Comparison of ENCODE assay signal across 12 cellular contexts in genomic region chr10:5549462-5550249, GRCh38. TPM values are rescaled to one million over a fixed set of nuclear protein-coding genes. Genes with fewer than 3 reads are reported as not detected.
A peak's percentile ranks its signal among the peaks of the same experiment; 100 is the strongest.
DNase-seq lines count a peak whose midpoint lies in the region; ATAC-seq and TF ChIP-seq lines count a peak whose summit lies in the region.
"Had no signal": no experiment of that assay in that cellular context is flagged by ENCODE, and none has a peak within 500 bp of the region (broad histone marks: within the 10 kb centered on the region; RNA-seq: fewer than 3 reads in every experiment).

No MANE protein-coding gene starts in this region.

- no peak overlapping the region for H3K27ac Mint-ChIP-seq in activated naive CD8-positive, alpha-beta T cell treated with anti-CD3 and anti-CD28 coated beads, Interleukin-2, amount 10 ng/mL, durations not matched to agents 7 days and 5 days
- no peak overlapping the region for H3K27ac Mint-ChIP-seq in activated naive CD8-positive, alpha-beta T cell treated with anti-CD3 and anti-CD28 coated beads, Interleukin-2, amount 50 U/mL, for 24 hours
- H3K27ac Mint-ChIP-seq in effector memory CD8-positive, alpha-beta T cell: no peak overlapping the region

- H3K36me3 ChIP-seq in lower lobe of right lung: no peaks in the 10 kb centered on the region
- no peaks in the 10 kb centered on the region for H3K36me3 ChIP-seq in upper lobe of right lung
- H3K36me3 ChIP-seq: neutrophil had no signal

- H3K4me1 ChIP-seq in lower lobe of right lung (peaks cover 57% of the 10 kb centered on the region), upper lobe of right lung (peaks cover 44% of the 10 kb centered on the region)

- POLR2A ChIA-PET in activated naive CD8-positive, alpha-beta T cell treated with anti-CD3 and anti-CD28 coated beads, Interleukin-2, amount 10 ng/mL, durations not matched to agents 7 days and 5 days (lab: Charles Lee): interaction anchor here (1.2 kb wide), 1 partner anchor 102 kb away, joined by 4 read pairs; no protein-coding TSS in a partner anchor

- no peak overlapping the region for H3K4me3 Mint-ChIP-seq in activated naive CD8-positive, alpha-beta T cell treated with anti-CD3 and anti-CD28 coated beads, Interleukin-2, amount 10 ng/mL, durations not matched to agents 7 days and 5 days
- no peak overlapping the region for H3K4me3 Mint-ChIP-seq in activated naive CD8-positive, alpha-beta T cell treated with anti-CD3 and anti-CD28 coated beads, Interleukin-2, amount 50 U/mL, for 24 hours
- H3K4me3 Mint-ChIP-seq in effector memory CD8-positive, alpha-beta T cell: no peak overlapping the region
- H3K4me3 Mint-ChIP-seq: T-cell had no signal

- H3K4me1 Mint-ChIP-seq in activated naive CD8-positive, alpha-beta T cell treated with anti-CD3 and anti-CD28 coated beads, Interleukin-2, amount 10 ng/mL, durations not matched to agents 7 days and 5 days: peaks cover 22% of the 10 kb centered on the region
- peaks cover 28% of the 10 kb centered on the region for H3K4me1 Mint-ChIP-seq in activated naive CD8-positive, alpha-beta T cell treated with anti-CD3 and anti-CD28 coated beads, Interleukin-2, amount 50 U/mL, for 24 hours
- H3K4me1 Mint-ChIP-seq in effector memory CD8-positive, alpha-beta T cell (ENCODE audit: low read depth in 2 of 2): peaks cover 0 to 9% of the 10 kb centered on the region in 2 donors

- H3K4me3 ChIP-seq in lower lobe of right lung: no peak overlapping the region
- H3K4me3 ChIP-seq in upper lobe of right lung: no peak overlapping the region

- H3K36me3 Mint-ChIP-seq in activated naive CD8-positive, alpha-beta T cell treated with anti-CD3 and anti-CD28 coated beads, Interleukin-2, amount 10 ng/mL, durations not matched to agents 7 days and 5 days: no peaks in the 10 kb centered on the region
- no peaks in the 10 kb centered on the region for H3K36me3 Mint-ChIP-seq in activated naive CD8-positive, alpha-beta T cell treated with anti-CD3 and anti-CD28 coated beads, Interleukin-2, amount 50 U/mL, for 24 hours (ENCODE audit: low read depth)
- no peaks in the 10 kb centered on the region for H3K36me3 Mint-ChIP-seq in effector memory CD8-positive, alpha-beta T cell (ENCODE audit: insufficient read depth)
- H3K36me3 Mint-ChIP-seq: T-cell had no signal

- ATAC-seq in activated naive CD8-positive, alpha-beta T cell treated with anti-CD3 and anti-CD28 coated beads, Interleukin-2, amount 10 ng/mL, durations not matched to agents 7 days and 5 days (ENCODE audit: low read depth): no peak
- ATAC-seq in activated naive CD8-positive, alpha-beta T cell treated with anti-CD3 and anti-CD28 coated beads, Interleukin-2, amount 50 U/mL, for 24 hours: no peak
- ATAC-seq in lower lobe of right lung: no peak
- no peak for ATAC-seq in upper lobe of right lung
- ATAC-seq in effector memory CD8-positive, alpha-beta T cell (replicated peaks): no peak

- H3K27ac ChIP-seq in VCaP (peak overlapping the region; percentile 99), lower lobe of right lung (no peak overlapping the region), upper lobe of right lung (no peak overlapping the region)
- H3K27ac ChIP-seq: KMS-11, neutrophil had no signal

- H3K9me3 Mint-ChIP-seq in activated naive CD8-positive, alpha-beta T cell treated with anti-CD3 and anti-CD28 coated beads, Interleukin-2, amount 10 ng/mL, durations not matched to agents 7 days and 5 days: no peaks in the 10 kb centered on the region
- H3K9me3 Mint-ChIP-seq in activated naive CD8-positive, alpha-beta T cell treated with anti-CD3 and anti-CD28 coated beads, Interleukin-2, amount 50 U/mL, for 24 hours: no peaks in the 10 kb centered on the region
- H3K9me3 Mint-ChIP-seq in effector memory CD8-positive, alpha-beta T cell: no peaks in the 10 kb centered on the region
- H3K9me3 Mint-ChIP-seq: T-cell had no signal

- H3K27me3 ChIP-seq in lower lobe of right lung (ENCODE audit: low read depth) (no peaks in the 10 kb centered on the region), upper lobe of right lung (no peaks in the 10 kb centered on the region)
- H3K27me3 ChIP-seq: neutrophil had no signal

- peak; percentile 3 for DNase-seq in activated naive CD8-positive, alpha-beta T cell treated with anti-CD3 and anti-CD28 coated beads, Interleukin-2, amount 10 ng/mL, durations not matched to agents 7 days and 5 days
- no peak for DNase-seq in activated naive CD8-positive, alpha-beta T cell treated with anti-CD3 and anti-CD28 coated beads, Interleukin-2, amount 50 U/mL, for 24 hours
- DNase-seq in lower lobe of right lung: peak; percentile 24
- peak; percentile 30 for DNase-seq in upper lobe of right lung
- no peak for DNase-seq in ecto neural progenitor cell (ENCODE audit: low spot score)
- DNase-seq in NCI-H82 (lab: John Stamatoyannopoulos, UW): no peak
- DNase-seq in effector memory CD8-positive, alpha-beta T cell: no peak
- DNase-seq: NCI-H1930 had no signal

- TF ChIP-seq CTCF in VCaP (conservative IDR thresholded peaks at IDR 0.05) (no peak), lower lobe of right lung (IDR thresholded peaks at IDR 0.05) (no peak), upper lobe of right lung (IDR thresholded peaks at IDR 0.05) (no peak)

- intact Hi-C loops in lower lobe of right lung (cut with DNase I): no loop called here
- intact Hi-C loops in upper lobe of right lung (cut with DNase I): no loop called here

- H3K9me3 ChIP-seq in lower lobe of right lung (no peaks in the 10 kb centered on the region), upper lobe of right lung (no peaks in the 10 kb centered on the region)
- H3K9me3 ChIP-seq: neutrophil had no signal

- H3K27me3 Mint-ChIP-seq in activated naive CD8-positive, alpha-beta T cell treated with anti-CD3 and anti-CD28 coated beads, Interleukin-2, amount 10 ng/mL, durations not matched to agents 7 days and 5 days: no peaks in the 10 kb centered on the region
- H3K27me3 Mint-ChIP-seq in activated naive CD8-positive, alpha-beta T cell treated with anti-CD3 and anti-CD28 coated beads, Interleukin-2, amount 50 U/mL, for 24 hours: peaks cover 4% of the 10 kb centered on the region
- peaks cover 19 to 31% of the 10 kb centered on the region in 2 donors for H3K27me3 Mint-ChIP-seq in effector memory CD8-positive, alpha-beta T cell
- H3K27me3 Mint-ChIP-seq: T-cell had no signal

RNA-seq across cellular contexts. Expression of gene CALML3, which starts 24.9 kb away (rescaled TPM):
- not detected for total RNA-seq in activated naive CD8-positive, alpha-beta T cell treated with anti-CD3 and anti-CD28 coated beads, Interleukin-2, amount 10 ng/mL, durations not matched to agents 7 days and 5 days
- total RNA-seq in lower lobe of right lung: not detected
- not detected for total RNA-seq in upper lobe of right lung
- total RNA-seq: T-cell had no signal

RNA-seq across cellular contexts. Expression of gene CALML5, which starts 50.3 kb away (rescaled TPM):
- total RNA-seq in activated naive CD8-positive, alpha-beta T cell treated with anti-CD3 and anti-CD28 coated beads, Interleukin-2, amount 10 ng/mL, durations not matched to agents 7 days and 5 days: not detected
- total RNA-seq in lower lobe of right lung: not detected
- total RNA-seq in upper lobe of right lung: not detected
- total RNA-seq: T-cell had no signal

Comparison
In these comparisons a context has a peak if more than half of its experiments do, and no peak if none do; other contexts are left out.
1. DNase-seq: peak in activated naive CD8-positive, alpha-beta T cell treated with anti-CD3 and anti-CD28 coated beads, Interleukin-2, amount 10 ng/mL, durations not matched to agents 7 days and 5 days (single experiment), lower lobe of right lung (single experiment) and upper lobe of right lung (single experiment); none in activated naive CD8-positive, alpha-beta T cell treated with anti-CD3 and anti-CD28 coated beads, Interleukin-2, amount 50 U/mL, for 24 hours (single experiment), ecto neural progenitor cell (single experiment), NCI-H82 (single experiment) and effector memory CD8-positive, alpha-beta T cell (0 of 3).